Comparison of ENCODE assay signal across 18 cellular contexts in the genomic region with DNA sequence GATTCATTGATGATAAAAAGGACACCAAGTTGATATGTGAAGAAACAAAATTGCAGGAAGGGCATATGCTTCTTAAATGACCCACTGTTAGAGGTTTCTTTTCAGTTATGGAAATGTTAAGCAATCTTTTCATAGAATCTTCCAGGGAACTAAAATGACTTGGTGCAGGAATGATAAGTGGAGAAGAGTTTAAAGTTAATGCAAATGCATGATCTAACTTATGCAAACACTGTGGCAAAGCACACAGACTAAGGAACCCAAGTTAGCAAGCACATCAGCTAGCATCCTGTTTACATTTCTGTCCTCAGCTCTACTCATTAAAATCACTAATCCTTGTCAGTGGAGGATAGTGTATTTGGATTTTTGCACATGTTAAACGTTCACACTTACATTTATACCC. TPM values are rescaled to one million over a fixed set of nuclear protein-coding genes. Genes with fewer than 3 reads are reported as not detected.
A peak's percentile ranks its signal among the peaks of the same experiment; 100 is the strongest.
DNase-seq lines count a peak whose midpoint lies in the region; ATAC-seq and TF ChIP-seq lines count a peak whose summit lies in the region.
"Had no signal": no experiment of that assay in that cellular context is flagged by ENCODE, and none has a peak within 500 bp of the region (broad histone marks: within the 10 kb centered on the region; RNA-seq: fewer than 3 reads in every experiment).

No MANE protein-coding gene starts in this region.

- H4K8ac ChIP-seq in mesenchymal stem cell (ENCODE audit: low read length) = no peak overlapping the region

- H2BK12ac ChIP-seq in mesenchymal stem cell (ENCODE audit: low read length in 2 of 2) = no peak overlapping the region

- no peak overlapping the region for H3K18ac ChIP-seq in mesenchymal stem cell (ENCODE audit: low read depth in 1 of 2, low read length in 2 of 2)

- H3K4me1 ChIP-seq in mesenchymal stem cell (ENCODE audit: control insufficient read depth, insufficient read depth, low read depth, low read length) (no peaks in the 10 kb centered on the region), mammary epithelial cell (ENCODE audit: insufficient read depth, low read length) (no peaks in the 10 kb centered on the region)

- H3K4ac ChIP-seq in mesenchymal stem cell (ENCODE audit: low read depth in 1 of 2, low read length in 2 of 2) = no peak overlapping the region

- in situ Hi-C loops in mammary epithelial cell (cut with MboI; ENCODE audit: low sequenced_read_pairs in 2 of 2) = no loop called here

- dilution Hi-C loops in mammary epithelial cell (cut with HindIII; ENCODE audit: low sequenced_read_pairs) = no loop called here

- H3K79me2 ChIP-seq in mammary epithelial cell (ENCODE audit: insufficient read depth, low read length) = no peaks in the 10 kb centered on the region

- intact Hi-C loops in mammary epithelial cell (cut with micrococcal nuclease) = no loop called here

- peak; percentile 65 for DNase-seq in mesenchymal stem cell
- no peak for DNase-seq in stimulated activated CD4-positive, alpha-beta T cell treated with anti-CD3 and anti-CD28 coated beads, Interleukin-4, amount 100 ng/mL, for 1 hour
- no peak for DNase-seq in mammary epithelial cell
- DNase-seq: activated CD4-positive, CD25-positive, alpha-beta regulatory T cell; activated gamma-delta T cell; DMS79; Kasumi-1; kidney; NCI-H2171 treated with DMSO at 0.1 percent for 48 hours; spleen had no signal

- no TSS peak for BruUV-seq in mammary epithelial cell (replicated peaks; lab: Mats Ljungman, UMichigan)

- H3K27me3 ChIP-seq in mesenchymal stem cell (ENCODE audit: control insufficient read depth in 1 of 2, insufficient read depth in 1 of 2, low read length in 2 of 2) (peaks cover 0 to 1% of the 10 kb centered on the region in 2 experiments), mammary epithelial cell (ENCODE audit: insufficient read depth, low read length) (no peaks in the 10 kb centered on the region)
- H3K27me3 ChIP-seq: cardiac muscle cell, spleen had no signal

- H3K9ac ChIP-seq in mesenchymal stem cell (ENCODE audit: low read length) (no peak overlapping the region), mammary epithelial cell (ENCODE audit: insufficient read depth, low read length) (no peak overlapping the region)

- no peaks in the 10 kb centered on the region for H4K20me1 ChIP-seq in mammary epithelial cell (ENCODE audit: insufficient read depth, low read length)

- H3K27ac ChIP-seq in mesenchymal stem cell (ENCODE audit: low read length, poor library complexity, severe bottlenecking) = no peak overlapping the region
- no peak overlapping the region for H3K27ac ChIP-seq in mammary epithelial cell (ENCODE audit: insufficient read depth, low read depth, low read length)
- H3K27ac ChIP-seq: cardiac muscle cell, RWPE1 had no signal

- H3K9me3 ChIP-seq in mesenchymal stem cell (ENCODE audit: control insufficient read depth, low read length) (no peaks in the 10 kb centered on the region), mammary epithelial cell (replicated peaks; ENCODE audit: insufficient read depth, low read length) (no peaks in the 10 kb centered on the region)
- H3K9me3 ChIP-seq: spleen had no signal

- no peak overlapping the region for H2AFZ ChIP-seq in mesenchymal stem cell (ENCODE audit: low read depth, low read length)
- H2AFZ ChIP-seq in mammary epithelial cell (ENCODE audit: low read depth, low read length) = no peak overlapping the region

- no peak overlapping the region for H3K14ac ChIP-seq in mesenchymal stem cell (ENCODE audit: low read length in 2 of 2)

- H3K79me1 ChIP-seq in mesenchymal stem cell (replicated peaks; ENCODE audit: low read length, poor library complexity, severe bottlenecking) = no peaks in the 10 kb centered on the region

- TF ChIP-seq CTCF in mammary epithelial cell (conservative IDR thresholded peaks at IDR 0.05 in 1 of 2, IDR thresholded peaks at IDR 0.05 in 1 of 2; ENCODE audit: extremely low read depth in 1 of 2, insufficient read depth in 1 of 2, low read depth in 1 of 2, low read length in 2 of 2) = no peak

- H3K4me3 ChIP-seq in mesenchymal stem cell (ENCODE audit: insufficient read depth in 1 of 2, low read depth in 1 of 2, low read length in 2 of 2) (no peak overlapping the region), mammary epithelial cell (replicated peaks in 1 of 3; ENCODE audit: insufficient read depth in 1 of 3, low read depth in 2 of 3, low read length in 3 of 3) (no peak overlapping the region)
- H3K4me3 ChIP-seq: cardiac muscle cell, spleen had no signal

- no peaks in the 10 kb centered on the region for H3K36me3 ChIP-seq in mesenchymal stem cell (ENCODE audit: control insufficient read depth in 1 of 2, insufficient read depth in 2 of 2, low read depth in 1 of 2, low read length in 2 of 2)
- H3K36me3 ChIP-seq in mammary epithelial cell (ENCODE audit: insufficient read depth, low read length) = no peaks in the 10 kb centered on the region
- H3K36me3 ChIP-seq: cardiac muscle cell, spleen had no signal

- H3K4me2 ChIP-seq in mesenchymal stem cell (ENCODE audit: low read length, poor library complexity, severe bottlenecking) (no peak overlapping the region), mammary epithelial cell (ENCODE audit: insufficient read depth, low read depth, low read length) (no peak overlapping the region)

- H4K91ac ChIP-seq in mesenchymal stem cell (ENCODE audit: low read length) = no peak overlapping the region

- no peak overlapping the region for H2AK5ac ChIP-seq in mesenchymal stem cell (ENCODE audit: low read length, severe bottlenecking)

- no peak overlapping the region for H2BK5ac ChIP-seq in mesenchymal stem cell (ENCODE audit: low read depth, low read length, poor library complexity, severe bottlenecking)

- CTCF ChIA-PET in mammary epithelial cell (lab: Charles Lee; ENCODE audit: low non-redundant PET) = no interaction called here

- peak; percentile 68 for ATAC-seq in GM18907 (IDR thresholded peaks at IDR 0.05; ENCODE audit: unreplicated experiment)
- ATAC-seq in GM21529 (IDR thresholded peaks at IDR 0.05; ENCODE audit: unreplicated experiment) = peak; percentile 66
- ATAC-seq in HG03565 (IDR thresholded peaks at IDR 0.05; ENCODE audit: unreplicated experiment) = peak; percentile 65
- ATAC-seq in HG03571 (IDR thresholded peaks at IDR 0.05; ENCODE audit: unreplicated experiment) = no peak

- H2BK120ac ChIP-seq in mesenchymal stem cell (ENCODE audit: low read depth, low read length) = no peak overlapping the region

- no peak overlapping the region for H3K23ac ChIP-seq in mesenchymal stem cell (ENCODE audit: low read length in 2 of 2)

- no CpG with 5 or more reads among the region's 1 CpG for WGBS in mesenchymal stem cell
- WGBS in mammary epithelial cell (ENCODE audit: low coverage, missing lambda C conversion rate) = 55% methylated on average over 1 of the region's 1 CpG

- H2BK15ac ChIP-seq in mesenchymal stem cell (ENCODE audit: low read depth, poor library complexity, severe bottlenecking) = no peak overlapping the region

RNA-seq across cellular contexts. Expression of gene CLCN1, which starts 9.3 kb away (rescaled TPM):
- polyA plus RNA-seq in mesenchymal stem cell (2013, experiment 1 of 2) = 0.03 TPM
- polyA plus RNA-seq in mesenchymal stem cell (2013, experiment 2 of 2) = 0.01 TPM
- under 1 TPM in 1 of 2 donors, not detected in 1; under 0.01 TPM for total RNA-seq in mammary epithelial cell
- 0.09 TPM for polyA plus RNA-seq in mammary epithelial cell
- polyA minus RNA-seq in mammary epithelial cell = not detected
- total RNA-seq: cardiac muscle cell, neural crest cell had no signal
- polyA plus RNA-seq: cardiac muscle cell, fibroblast of lung had no signal

RNA-seq across cellular contexts. Expression of gene CASP2, which starts 37.1 kb away (rescaled TPM):
- polyA plus RNA-seq in mesenchymal stem cell (2013, experiment 1 of 2) = 16.3 TPM
- polyA plus RNA-seq in mesenchymal stem cell (2013, experiment 2 of 2) = 16.3 TPM
- total RNA-seq in mammary epithelial cell = 10 to 100 TPM; 18.3 to 43.5 TPM
- 24.6 TPM for polyA plus RNA-seq in mammary epithelial cell
- polyA minus RNA-seq in mammary epithelial cell = 77.0 TPM

RNA-seq across cellular contexts. Expression of gene FAM131B, which starts 37.3 kb away (rescaled TPM):
- polyA plus RNA-seq in mesenchymal stem cell (2013, experiment 1 of 2) = 0.28 TPM
- polyA plus RNA-seq in mesenchymal stem cell (2013, experiment 2 of 2) = 0.30 TPM
- total RNA-seq in mammary epithelial cell = 1 to 10 TPM in 1 of 2 donors, under 1 TPM in 1; 0.71 to 1.5 TPM
- 0.58 TPM for polyA plus RNA-seq in mammary epithelial cell
- polyA minus RNA-seq in mammary epithelial cell = not detected

RNA-seq across cellular contexts. Expression of gene TMEM139, which starts 40.5 kb away (rescaled TPM):
- polyA plus RNA-seq in mesenchymal stem cell (2013, experiment 1 of 2) = 0.10 TPM
- 0.10 TPM for polyA plus RNA-seq in mesenchymal stem cell (2013, experiment 2 of 2)
- total RNA-seq in mammary epithelial cell = 10 to 100 TPM; 17.9 to 38.8 TPM
- polyA plus RNA-seq in mammary epithelial cell = 24.8 TPM
- 9.4 TPM for polyA minus RNA-seq in mammary epithelial cell
- total RNA-seq: fibroblast of lung had no signal
- polyA plus RNA-seq: fibroblast of lung had no signal

RNA-seq across cellular contexts. Expression of gene ZYX, which starts 55.9 kb away (rescaled TPM):
- 317 TPM for polyA plus RNA-seq in mesenchymal stem cell (2013, experiment 1 of 2)
- 305 TPM for polyA plus RNA-seq in mesenchymal stem cell (2013, experiment 2 of 2)
- 100 to 1,000 TPM in 1 of 2 donors, 10 to 100 TPM in 1; 68.3 to 295 TPM for total RNA-seq in mammary epithelial cell
- 83.9 TPM for polyA plus RNA-seq in mammary epithelial cell
- polyA minus RNA-seq in mammary epithelial cell = 277 TPM
